Comparison of ENCODE assay signal across 19 cellular contexts in genomic region chr10:96890580-96890979, GRCh38.
"Had no signal": no experiment of that assay in that cellular context is flagged by ENCODE, and none has a peak within 500 bp of the region (broad histone marks: within the 10 kb centered on the region; RNA-seq: fewer than 3 reads in every experiment).

No MANE protein-coding gene starts in this region.

- H3K27me3 ChIP-seq: brain microvascular endothelial cell, heart right ventricle, tibial nerve had no signal

- H3K4me3 Mint-ChIP-seq: activated CD4-positive, alpha-beta memory T cell treated with anti-CD3 and anti-CD28 coated beads, Interleukin-2, amount 10 ng/mL, durations not matched to agents 7 days and 5 days; activated CD8-positive, alpha-beta memory T cell treated with anti-CD3 and anti-CD28 coated beads, Interleukin-2, amount 10 ng/mL, durations not matched to agents 7 days and 5 days; activated naive CD4-positive, alpha-beta T cell treated with anti-CD3 and anti-CD28 coated beads, Interleukin-2, amount 10 ng/mL, durations not matched to agents 7 days and 5 days; activated naive CD8-positive, alpha-beta T cell treated with anti-CD3 and anti-CD28 coated beads, Interleukin-2, amount 50 U/mL, for 24 hours; activated T-cell treated with anti-CD3 and anti-CD28 coated beads, Interleukin-2, amount 50 U/mL, for 24 hours; nephron; T-helper 2 cell treated with Interferon-gamma antibody and Interleukin-4, amounts not matched to agents 5 μg/mL and 100 μg/mL, for 36 hours had no signal

- H3K4me1 Mint-ChIP-seq: nephron had no signal

- DNase-seq: activated CD4-positive, alpha-beta memory T cell treated with anti-CD3 and anti-CD28 coated beads, Interleukin-2, amount 10 ng/mL, durations not matched to agents 7 days and 5 days; activated CD4-positive, alpha-beta T cell treated with anti-CD3 and anti-CD28 coated beads for 48 hours; activated CD4-positive, CD25-positive, alpha-beta regulatory T cell; activated CD8-positive, alpha-beta memory T cell treated with anti-CD3 and anti-CD28 coated beads, Interleukin-2, amount 10 ng/mL, durations not matched to agents 7 days and 5 days; activated naive CD4-positive, alpha-beta T cell treated with anti-CD3 and anti-CD28 coated beads, Interleukin-2, amount 10 ng/mL, durations not matched to agents 7 days and 5 days; activated naive CD8-positive, alpha-beta T cell treated with anti-CD3 and anti-CD28 coated beads, Interleukin-2, amount 50 U/mL, for 24 hours; activated T-cell treated with anti-CD3 and anti-CD28 coated beads, Interleukin-2, amount 50 U/mL, for 24 hours; anterior cingulate cortex; brain microvascular endothelial cell; heart right ventricle; lower lobe of right lung; nucleus accumbens; retina; stimulated activated CD4-positive, alpha-beta T cell treated with anti-CD3 and anti-CD28 coated beads, Interleukin-2, amount 100 ng/mL, for 24 hours; stimulated activated naive CD4-positive, alpha-beta T cell treated with Interleukin-2 at 50 U/mL for 16 hours had no signal

- H3K27ac Mint-ChIP-seq: activated CD4-positive, alpha-beta memory T cell treated with anti-CD3 and anti-CD28 coated beads, Interleukin-2, amount 10 ng/mL, durations not matched to agents 7 days and 5 days; activated CD8-positive, alpha-beta memory T cell treated with anti-CD3 and anti-CD28 coated beads, Interleukin-2, amount 10 ng/mL, durations not matched to agents 7 days and 5 days; activated naive CD4-positive, alpha-beta T cell treated with anti-CD3 and anti-CD28 coated beads, Interleukin-2, amount 10 ng/mL, durations not matched to agents 7 days and 5 days; activated naive CD8-positive, alpha-beta T cell treated with anti-CD3 and anti-CD28 coated beads, Interleukin-2, amount 50 U/mL, for 24 hours; activated T-cell treated with anti-CD3 and anti-CD28 coated beads, Interleukin-2, amount 50 U/mL, for 24 hours; nephron; T-helper 2 cell treated with Interferon-gamma antibody and Interleukin-4, amounts not matched to agents 5 μg/mL and 100 μg/mL, for 36 hours had no signal

- H3K27me3 Mint-ChIP-seq: activated CD4-positive, alpha-beta memory T cell treated with anti-CD3 and anti-CD28 coated beads, Interleukin-2, amount 10 ng/mL, durations not matched to agents 7 days and 5 days; activated CD8-positive, alpha-beta memory T cell treated with anti-CD3 and anti-CD28 coated beads, Interleukin-2, amount 10 ng/mL, durations not matched to agents 7 days and 5 days; activated naive CD4-positive, alpha-beta T cell treated with anti-CD3 and anti-CD28 coated beads, Interleukin-2, amount 10 ng/mL, durations not matched to agents 7 days and 5 days; activated naive CD8-positive, alpha-beta T cell treated with anti-CD3 and anti-CD28 coated beads, Interleukin-2, amount 50 U/mL, for 24 hours; activated T-cell treated with anti-CD3 and anti-CD28 coated beads, Interleukin-2, amount 50 U/mL, for 24 hours had no signal

- H3K36me3 ChIP-seq: brain microvascular endothelial cell, lower lobe of right lung had no signal

- ATAC-seq: activated CD8-positive, alpha-beta memory T cell treated with anti-CD3 and anti-CD28 coated beads, Interleukin-2, amount 10 ng/mL, durations not matched to agents 7 days and 5 days; activated naive CD8-positive, alpha-beta T cell treated with anti-CD3 and anti-CD28 coated beads, Interleukin-2, amount 50 U/mL, for 24 hours; heart right ventricle had no signal

- H3K27ac ChIP-seq: brain microvascular endothelial cell, coronary artery, heart right ventricle, lower lobe of right lung, tibial nerve had no signal

- H3K4me3 ChIP-seq: coronary artery, heart right ventricle, lower lobe of right lung, tibial nerve had no signal
